ENCODE assay signal across 2 cellular contexts in the genomic region with DNA sequence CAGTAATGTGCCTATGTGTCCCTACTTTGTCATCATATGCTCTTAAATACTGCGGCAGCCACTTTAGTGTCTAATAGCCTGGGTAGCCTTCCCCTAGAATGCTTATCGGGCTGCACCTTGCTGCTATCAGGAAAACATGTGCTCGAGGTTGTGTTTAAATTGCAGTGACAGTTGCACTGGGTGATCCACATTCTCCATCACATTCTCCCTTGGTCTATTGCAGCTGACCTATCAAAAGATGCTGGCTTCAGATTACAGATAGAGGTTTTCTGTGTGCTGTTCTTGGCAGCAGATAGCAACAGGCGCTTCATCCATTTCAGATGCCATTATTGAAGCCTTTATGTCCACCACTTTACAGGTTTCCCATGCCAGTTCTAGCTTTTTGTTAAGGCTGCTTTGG.
A peak's percentile ranks its signal among the peaks of the same experiment; 100 is the strongest.
TF ChIP-seq lines count a peak whose summit lies in the region.

No MANE protein-coding gene starts in this region.

TF ChIP-seq in IMR-90, 13 proteins besides CTCF, POLR2A, EP300 and RAD21:
- TF ChIP-seq, protein P1, sequence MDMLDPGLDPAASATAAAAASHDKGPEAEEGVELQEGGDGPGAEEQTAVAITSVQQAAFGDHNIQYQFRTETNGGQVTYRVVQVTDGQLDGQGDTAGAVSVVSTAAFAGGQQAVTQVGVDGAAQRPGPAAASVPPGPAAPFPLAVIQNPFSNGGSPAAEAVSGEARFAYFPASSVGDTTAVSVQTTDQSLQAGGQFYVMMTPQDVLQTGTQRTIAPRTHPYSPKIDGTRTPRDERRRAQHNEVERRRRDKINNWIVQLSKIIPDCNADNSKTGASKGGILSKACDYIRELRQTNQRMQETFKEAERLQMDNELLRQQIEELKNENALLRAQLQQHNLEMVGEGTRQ (IDR thresholded peaks at IDR 0.05; ENCODE audit: low read depth, low read length) = no peak
- TF ChIP-seq RCOR1 (IDR thresholded peaks at IDR 0.05; ENCODE audit: insufficient replicate concordance, low read length) = no peak
- TF ChIP-seq FOS (IDR thresholded peaks at IDR 0.05; ENCODE audit: low read depth, low read length) = no peak
- TF ChIP-seq CHD1 (IDR thresholded peaks at IDR 0.05; ENCODE audit: low read depth, low read length) = no peak
- TF ChIP-seq, protein P2, sequence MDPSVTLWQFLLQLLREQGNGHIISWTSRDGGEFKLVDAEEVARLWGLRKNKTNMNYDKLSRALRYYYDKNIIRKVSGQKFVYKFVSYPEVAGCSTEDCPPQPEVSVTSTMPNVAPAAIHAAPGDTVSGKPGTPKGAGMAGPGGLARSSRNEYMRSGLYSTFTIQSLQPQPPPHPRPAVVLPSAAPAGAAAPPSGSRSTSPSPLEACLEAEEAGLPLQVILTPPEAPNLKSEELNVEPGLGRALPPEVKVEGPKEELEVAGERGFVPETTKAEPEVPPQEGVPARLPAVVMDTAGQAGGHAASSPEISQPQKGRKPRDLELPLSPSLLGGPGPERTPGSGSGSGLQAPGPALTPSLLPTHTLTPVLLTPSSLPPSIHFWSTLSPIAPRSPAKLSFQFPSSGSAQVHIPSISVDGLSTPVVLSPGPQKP (IDR thresholded peaks at IDR 0.05; ENCODE audit: borderline replicate concordance, low read depth, low read length) = no peak
- no peak for TF ChIP-seq NFE2L2 (IDR thresholded peaks at IDR 0.05; ENCODE audit: low read depth, low read length)
- no peak for TF ChIP-seq RFX5 (IDR thresholded peaks at IDR 0.05; ENCODE audit: low read depth, low read length)
- no peak for TF ChIP-seq MXI1 (IDR thresholded peaks at IDR 0.05; ENCODE audit: borderline replicate concordance, low read depth, low read length)
- no peak for TF ChIP-seq BHLHE40 (IDR thresholded peaks at IDR 0.05; ENCODE audit: low read depth, low read length)
- no peak for TF ChIP-seq MAFK (IDR thresholded peaks at IDR 0.05; ENCODE audit: low read depth, low read length)
- TF ChIP-seq SMC3 (IDR thresholded peaks at IDR 0.05; ENCODE audit: low read depth, low read length) = no peak
- no peak for TF ChIP-seq MAZ (IDR thresholded peaks at IDR 0.05; ENCODE audit: borderline replicate concordance, low read depth, low read length)
- no peak for TF ChIP-seq CEBPB (IDR thresholded peaks at IDR 0.05; ENCODE audit: low read depth, low read length)

TF ChIP-seq in neural cell, 6 proteins besides CTCF, POLR2A, EP300 and RAD21 (continued from another document):
- TF ChIP-seq, protein P3, sequence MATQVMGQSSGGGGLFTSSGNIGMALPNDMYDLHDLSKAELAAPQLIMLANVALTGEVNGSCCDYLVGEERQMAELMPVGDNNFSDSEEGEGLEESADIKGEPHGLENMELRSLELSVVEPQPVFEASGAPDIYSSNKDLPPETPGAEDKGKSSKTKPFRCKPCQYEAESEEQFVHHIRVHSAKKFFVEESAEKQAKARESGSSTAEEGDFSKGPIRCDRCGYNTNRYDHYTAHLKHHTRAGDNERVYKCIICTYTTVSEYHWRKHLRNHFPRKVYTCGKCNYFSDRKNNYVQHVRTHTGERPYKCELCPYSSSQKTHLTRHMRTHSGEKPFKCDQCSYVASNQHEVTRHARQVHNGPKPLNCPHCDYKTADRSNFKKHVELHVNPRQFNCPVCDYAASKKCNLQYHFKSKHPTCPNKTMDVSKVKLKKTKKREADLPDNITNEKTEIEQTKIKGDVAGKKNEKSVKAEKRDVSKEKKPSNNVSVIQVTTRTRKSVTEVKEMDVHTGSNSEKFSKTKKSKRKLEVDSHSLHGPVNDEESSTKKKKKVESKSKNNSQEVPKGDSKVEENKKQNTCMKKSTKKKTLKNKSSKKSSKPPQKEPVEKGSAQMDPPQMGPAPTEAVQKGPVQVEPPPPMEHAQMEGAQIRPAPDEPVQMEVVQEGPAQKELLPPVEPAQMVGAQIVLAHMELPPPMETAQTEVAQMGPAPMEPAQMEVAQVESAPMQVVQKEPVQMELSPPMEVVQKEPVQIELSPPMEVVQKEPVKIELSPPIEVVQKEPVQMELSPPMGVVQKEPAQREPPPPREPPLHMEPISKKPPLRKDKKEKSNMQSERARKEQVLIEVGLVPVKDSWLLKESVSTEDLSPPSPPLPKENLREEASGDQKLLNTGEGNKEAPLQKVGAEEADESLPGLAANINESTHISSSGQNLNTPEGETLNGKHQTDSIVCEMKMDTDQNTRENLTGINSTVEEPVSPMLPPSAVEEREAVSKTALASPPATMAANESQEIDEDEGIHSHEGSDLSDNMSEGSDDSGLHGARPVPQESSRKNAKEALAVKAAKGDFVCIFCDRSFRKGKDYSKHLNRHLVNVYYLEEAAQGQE (IDR thresholded peaks at IDR 0.05; ENCODE audit: borderline replicate concordance) = no peak
- no peak for TF ChIP-seq TAF1 (IDR thresholded peaks at IDR 0.05; ENCODE audit: low read depth)
- TF ChIP-seq MXI1 (conservative IDR thresholded peaks at IDR 0.05; ENCODE audit: poor library complexity, severe bottlenecking) = peak; percentile 6
- no peak for TF ChIP-seq EZH2 (IDR thresholded peaks at IDR 0.05; ENCODE audit: borderline replicate concordance, insufficient read depth, low read length, poor library complexity, severe bottlenecking)
